In the genomic region with DNA sequence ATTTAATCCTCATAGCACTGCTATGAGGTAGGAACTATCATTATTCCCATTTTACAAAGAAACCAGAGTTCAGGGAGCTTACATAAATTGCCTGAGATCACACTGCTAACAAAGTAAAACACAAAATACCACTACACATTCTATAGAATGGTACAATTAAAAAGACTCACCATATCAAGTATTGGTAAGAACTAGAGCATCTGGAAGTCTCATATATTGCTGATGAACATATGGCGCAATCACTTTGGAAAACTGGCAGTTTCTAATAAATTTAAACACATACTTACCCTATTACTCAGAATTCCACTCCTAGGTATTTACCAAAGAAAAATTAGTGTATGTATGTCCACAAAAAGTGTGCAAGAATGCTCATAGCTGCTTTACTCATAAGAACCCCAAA, we compare ENCODE assay signal across 20 cellular contexts.
"Had no signal": no experiment of that assay in that cellular context is flagged by ENCODE, and none has a peak within 500 bp of the region (broad histone marks: within the 10 kb centered on the region; RNA-seq: fewer than 3 reads in every experiment).

No MANE protein-coding gene starts in this region.

- H3K4me3 ChIP-seq: colonic mucosa, esophagus squamous epithelium, gastroesophageal sphincter, heart left ventricle, hepatocyte, left lung, lower lobe of right lung had no signal

- H3K27me3 ChIP-seq: colonic mucosa, foreskin keratinocyte, hepatocyte had no signal

- H3K4me1 ChIP-seq: colonic mucosa, esophagus squamous epithelium, foreskin keratinocyte, gastroesophageal sphincter, heart left ventricle, left lung, lower lobe of right lung had no signal

- H3K9me3 ChIP-seq: colonic mucosa had no signal

- H3K36me3 ChIP-seq: colonic mucosa, esophagus squamous epithelium, gastroesophageal sphincter, heart left ventricle, left lung, lower lobe of right lung had no signal

- DNase-seq: colonic mucosa; cortex of kidney; effector CD8-positive, alpha-beta T cell; effector memory CD8-positive, alpha-beta T cell; erythroblast; esophagus squamous epithelium; heart left ventricle; hypothalamus; immature natural killer cell; left cardiac atrium; left lung; left ventricle myocardium superior; lower lobe of right lung; mesenchymal stem cell; naive thymus-derived CD4-positive, alpha-beta T cell had no signal

- ATAC-seq: effector memory CD8-positive, alpha-beta T cell; esophagus mucosa; foreskin keratinocyte; gastroesophageal sphincter; heart left ventricle; left cardiac atrium; left lung; left ventricle myocardium superior; lower lobe of right lung; naive thymus-derived CD4-positive, alpha-beta T cell had no signal

- H2AFZ ChIP-seq: hepatocyte had no signal

- H3K27ac ChIP-seq: colonic mucosa, epithelial cell of prostate, esophagus squamous epithelium, foreskin keratinocyte, gastroesophageal sphincter, heart left ventricle, hepatocyte, left lung, lower lobe of right lung had no signal

- H3K4me2 ChIP-seq: hepatocyte had no signal
